ENCODE assay signal across 7 cellular contexts in the genomic region with DNA sequence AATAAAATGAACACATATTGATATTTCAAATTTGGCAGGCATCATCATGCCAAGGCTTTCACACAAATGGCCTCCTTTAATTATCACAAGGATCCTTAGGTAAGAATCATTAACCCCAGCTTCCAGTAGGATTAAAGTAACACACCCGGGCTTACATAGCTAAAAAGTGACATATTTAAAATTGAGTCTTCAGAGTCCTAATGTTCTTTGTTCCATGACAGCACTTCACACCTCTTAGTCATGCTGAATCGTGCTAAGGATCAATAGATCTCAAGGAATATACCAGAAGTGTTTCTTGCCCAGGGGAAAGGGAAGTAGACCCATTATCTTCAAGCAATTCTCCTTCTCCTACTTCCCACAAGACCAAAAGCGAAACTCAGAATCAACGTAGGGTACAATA.
"Had no signal": no experiment of that assay in that cellular context is flagged by ENCODE, and none has a peak within 500 bp of the region (broad histone marks: within the 10 kb centered on the region; RNA-seq: fewer than 3 reads in every experiment).

No MANE protein-coding gene starts in this region.

- DNase-seq: GM23248, GOT3, H7, HFFc6, KBM-7 had no signal

- ATAC-seq: HCT116, HepG2 had no signal
